ENCODE assay signal across 20 cellular contexts in genomic region chr6:1181939-1182338, GRCh38.
DNase-seq lines count a peak whose midpoint lies in the region; FAIRE-seq and TF ChIP-seq lines count a peak whose summit lies in the region.
"Had no signal": no experiment of that assay in that cellular context is flagged by ENCODE, and none has a peak within 500 bp of the region (broad histone marks: within the 10 kb centered on the region; RNA-seq: fewer than 3 reads in every experiment).

No MANE protein-coding gene starts in this region.

- H3K36me3 ChIP-seq in endothelial cell of umbilical vein (ENCODE audit: control insufficient read depth in 2 of 2, extremely low read depth in 1 of 2, insufficient read depth in 2 of 2, low read length in 2 of 2) (no peaks in the 10 kb centered on the region), keratinocyte (ENCODE audit: control insufficient read depth in 2 of 2, extremely low read depth in 1 of 2, insufficient read depth in 2 of 2, low read length in 2 of 2) (no peaks in the 10 kb centered on the region), ovary (no peaks in the 10 kb centered on the region)

- TF ChIP-seq EP300 in ovary (IDR thresholded peaks at IDR 0.05) = no peak

- TF ChIP-seq CTCF in endothelial cell of umbilical vein (IDR thresholded peaks at IDR 0.05; ENCODE audit: extremely low read depth in 1 of 2, insufficient read depth in 1 of 2, low read depth in 1 of 2, low read length in 2 of 2) (no peak), keratinocyte (optimal IDR thresholded peaks at IDR 0.05 in 1 of 3, IDR thresholded peaks at IDR 0.05 in 1 of 3, conservative IDR thresholded peaks at IDR 0.05 in 1 of 3; ENCODE audit: extremely low read depth in 1 of 3, insufficient read depth in 2 of 3, low read length in 3 of 3) (no peak), ovary (IDR thresholded peaks at IDR 0.05) (no peak)

- DNase-seq in A172 (ENCODE audit: low spot score) (peak; percentile 9), Caki2 (ENCODE audit: low read depth) (peak; percentile 66), endothelial cell of umbilical vein (ENCODE audit: low read depth, low spot score) (no peak), keratinocyte (ENCODE audit: low read depth, low spot score) (no peak), pons (ENCODE audit: low spot score) (no peak), GM12892 (ENCODE audit: insufficient read length) (no peak), ovary (no peak)
- DNase-seq: AML-193; Caco-2; CD4-positive, alpha-beta T cell; DMS153; DMS79; GDM1; HCEC 1CT; HFFc6 had no signal

- H3K4me3 ChIP-seq in endothelial cell of umbilical vein (replicated peaks in 1 of 3; ENCODE audit: insufficient read depth in 1 of 3, low read depth in 1 of 3, low read length in 3 of 3) (no peak overlapping the region), keratinocyte (ENCODE audit: control insufficient read depth in 2 of 3, extremely low read depth in 1 of 3, insufficient read depth in 2 of 3, low read depth in 1 of 3, low read length in 3 of 3) (no peak overlapping the region), ovary (no peak overlapping the region)
- H3K4me3 ChIP-seq: GM23338 had no signal

- H3K79me2 ChIP-seq in endothelial cell of umbilical vein (ENCODE audit: control insufficient read depth, insufficient read depth, low read length) (no peaks in the 10 kb centered on the region), keratinocyte (ENCODE audit: control insufficient read depth, insufficient read depth, low read length) (no peaks in the 10 kb centered on the region)

- TF ChIP-seq POLR2A in endothelial cell of umbilical vein (IDR thresholded peaks at IDR 0.05; ENCODE audit: low read depth, low read length) (no peak), GM12892 (IDR thresholded peaks at IDR 0.05; ENCODE audit: low read depth, low read length) (no peak), ovary (IDR thresholded peaks at IDR 0.05) (no peak)

- CTCF ChIA-PET in endothelial cell of umbilical vein (lab: Charles Lee) = no interaction called here

- H3K9me3 ChIP-seq in endothelial cell of umbilical vein (replicated peaks; ENCODE audit: control insufficient read depth, insufficient read depth, low read length) (no peaks in the 10 kb centered on the region), keratinocyte (ENCODE audit: control insufficient read depth, low read depth, low read length) (no peaks in the 10 kb centered on the region), ovary (no peaks in the 10 kb centered on the region)
- H3K9me3 ChIP-seq: Caco-2 had no signal

- 61 to 82% (median 73%) methylated on average over 2 of the region's 2 CpGs for WGBS in ovary, 3 donors

- intact Hi-C loops in endothelial cell of umbilical vein (cut with micrococcal nuclease) = no loop called here
- intact Hi-C loops in ovary (cut with DNase I) = no loop called here

- in situ Hi-C loops in Caki2 (cut with HindIII; ENCODE audit: low pct_unique_long_range_greater_than_20kb, low sequenced_read_pairs) = no loop called here

- H3K27me3 ChIP-seq in endothelial cell of umbilical vein (ENCODE audit: control insufficient read depth in 2 of 2, insufficient read depth in 2 of 2, low read length in 2 of 2) = no peaks in the 10 kb centered on the region
- H3K27me3 ChIP-seq in keratinocyte (ENCODE audit: control insufficient read depth, extremely low read depth, insufficient read depth, low read length) = no peaks in the 10 kb centered on the region
- no peaks in the 10 kb centered on the region for H3K27me3 ChIP-seq in ovary

- H2AFZ ChIP-seq in endothelial cell of umbilical vein (ENCODE audit: low read depth, low read length) (no peak overlapping the region), keratinocyte (ENCODE audit: control insufficient read depth, low read length) (no peak overlapping the region)
- H2AFZ ChIP-seq: GM23338 had no signal

- dilution Hi-C loops in endothelial cell of umbilical vein (cut with MboI; ENCODE audit: extremely low pct_ligation_motif_present, low sequenced_read_pairs) = no loop called here
- dilution Hi-C loops in keratinocyte (cut with MboI; ENCODE audit: extremely low pct_ligation_motif_present, low sequenced_read_pairs) = no loop called here

- no peak overlapping the region for H3K27ac ChIP-seq in endothelial cell of umbilical vein (ENCODE audit: insufficient read depth, low read depth, low read length)
- no peak overlapping the region for H3K27ac ChIP-seq in keratinocyte (ENCODE audit: control insufficient read depth, insufficient read depth, low read length)
- no peak overlapping the region for H3K27ac ChIP-seq in ovary
- H3K27ac ChIP-seq: C4-2B had no signal

- H3K9me1 ChIP-seq in endothelial cell of umbilical vein (replicated peaks; ENCODE audit: control insufficient read depth, extremely low read depth, insufficient read depth, low read length) (no peaks in the 10 kb centered on the region), keratinocyte (ENCODE audit: control insufficient read depth, extremely low read depth, insufficient read depth, low read length) (no peaks in the 10 kb centered on the region)

- POLR2A ChIA-PET in endothelial cell of umbilical vein (lab: Charles Lee) = no interaction called here

- FAIRE-seq in endothelial cell of umbilical vein (lab: Jason Lieb, UNC) (no peak), keratinocyte (lab: Jason Lieb, UNC) (peak; percentile 67), GM12892 (lab: Jason Lieb, UNC) (no peak)
- FAIRE-seq: A204.1, H54, HTR-8/SVneo had no signal

- H4K20me1 ChIP-seq in endothelial cell of umbilical vein (replicated peaks; ENCODE audit: control insufficient read depth, extremely low read depth, insufficient read depth, low read length) = no peaks in the 10 kb centered on the region
- H4K20me1 ChIP-seq in keratinocyte (ENCODE audit: control insufficient read depth, extremely low read depth, insufficient read depth, low read length) = no peaks in the 10 kb centered on the region

- BruUV-seq in endothelial cell of umbilical vein (replicated peaks; lab: Mats Ljungman, UMichigan) = no TSS peak

- no peak overlapping the region for H3K4me2 ChIP-seq in endothelial cell of umbilical vein (ENCODE audit: insufficient read depth, low read length)
- H3K4me2 ChIP-seq in keratinocyte (ENCODE audit: control insufficient read depth, extremely low read depth, insufficient read depth, low read depth, low read length) = no peak overlapping the region
- H3K4me2 ChIP-seq: GM23338 had no signal

- no peaks in the 10 kb centered on the region for H3K4me1 ChIP-seq in endothelial cell of umbilical vein (ENCODE audit: control insufficient read depth, extremely low read depth, insufficient read depth, low read length)
- H3K4me1 ChIP-seq in keratinocyte (ENCODE audit: control insufficient read depth, extremely low read depth, insufficient read depth, low read length) = peaks cover 8% of the 10 kb centered on the region
- no peaks in the 10 kb centered on the region for H3K4me1 ChIP-seq in ovary (ENCODE audit: insufficient read depth)

- H3K9ac ChIP-seq in endothelial cell of umbilical vein (replicated peaks; ENCODE audit: extremely low read depth, insufficient read depth, low read length) = no peak overlapping the region
- no peak overlapping the region for H3K9ac ChIP-seq in keratinocyte (ENCODE audit: control insufficient read depth, extremely low read depth, insufficient read depth, low read length)

TF ChIP-seq in endothelial cell of umbilical vein, 7 proteins besides CTCF, POLR2A, EP300 and RAD21:
- TF ChIP-seq EZH2 (IDR thresholded peaks at IDR 0.05; ENCODE audit: borderline replicate concordance, low read depth, low read length, severe bottlenecking) = no peak
- TF ChIP-seq MYC (IDR thresholded peaks at IDR 0.05; ENCODE audit: low read depth, low read length) = no peak
- TF ChIP-seq POLR2AphosphoS5 (IDR thresholded peaks at IDR 0.05; ENCODE audit: insufficient read depth, low read depth, low read length) = no peak
- TF ChIP-seq GATA2 (IDR thresholded peaks at IDR 0.05; ENCODE audit: insufficient read depth, insufficient read length, low read depth, low read length) = no peak
- peak; percentile 10 for TF ChIP-seq JUN (IDR thresholded peaks at IDR 0.05; ENCODE audit: borderline replicate concordance, insufficient read depth, insufficient read length, low read depth)
- TF ChIP-seq FOS (IDR thresholded peaks at IDR 0.05; ENCODE audit: borderline replicate concordance, insufficient read depth, low read length) = no peak

Comparison
In these comparisons a context has a peak if more than half of its experiments do, and no peak if none do; other contexts are left out.
1. DNase-seq: peak in A172 (single experiment) and Caki2 (single experiment); none in endothelial cell of umbilical vein (single experiment), keratinocyte (single experiment), pons (single experiment), GM12892 (single experiment) and ovary (0 of 5).